ENCODE assay signal across 29 cellular contexts in genomic region chrX:9071031-9071650, GRCh38. TPM values are rescaled to one million over a fixed set of nuclear protein-coding genes. Genes with fewer than 3 reads are reported as not detected.
DNase-seq lines count a peak whose midpoint lies in the region; ATAC-seq, FAIRE-seq and TF ChIP-seq lines count a peak whose summit lies in the region.
"Had no signal": no experiment of that assay in that cellular context is flagged by ENCODE, and none has a peak within 500 bp of the region (broad histone marks: within the 10 kb centered on the region; RNA-seq: fewer than 3 reads in every experiment).

No MANE protein-coding gene starts in this region.

- BruUV-seq in IMR-90 (replicated peaks; lab: Mats Ljungman, UMichigan), result no TSS peak

- DNase-seq in IMR-90, result peak; percentile 44
- peak; percentile 36 for DNase-seq in astrocyte (ENCODE audit: low read depth)
- DNase-seq in foreskin keratinocyte, result peak in 1 of 2 donors; percentile 11
- DNase-seq in uterus, result no peak
- no peak for DNase-seq in AG08396 (ENCODE audit: low spot score)
- no peak for DNase-seq in sigmoid colon
- DNase-seq: activated CD4-positive, CD25-positive, alpha-beta regulatory T cell; activated CD8-positive, alpha-beta T cell treated with anti-CD3 and anti-CD28 coated beads for 36 hours; activated gamma-delta T cell; DMS79; gastrocnemius medialis; GOT3; MG63; NCI-H1417 treated with DMSO at 0.1 percent for 48 hours; NCI-H2107; NCI-H510A; occipital lobe; retina; SK-N-SH; stimulated activated CD4-positive, alpha-beta T cell treated with anti-CD3 and anti-CD28 coated beads, Interleukin-12 subunit alpha, Interleukin-12 subunit beta, amount 100 ng/mL, for 4 hours; stimulated activated naive CD8-positive, alpha-beta T cell treated with anti-CD3 and anti-CD28 coated beads, Interleukin-15, amount 100 ng/mL, for 72 hours; transverse colon had no signal

- H3K27me3 ChIP-seq in IMR-90 (ENCODE audit: control insufficient read depth, insufficient read depth, low read length) (no peaks in the 10 kb centered on the region), astrocyte (ENCODE audit: insufficient read depth, low read length) (no peaks in the 10 kb centered on the region), foreskin keratinocyte (peaks cover 8% of the 10 kb centered on the region), uterus (peaks cover 0 to 4% of the 10 kb centered on the region in 2 donors), sigmoid colon (no peaks in the 10 kb centered on the region)
- H3K27me3 ChIP-seq: cardiac muscle cell, gastrocnemius medialis, MG63, transverse colon had no signal

- no peak overlapping the region for H2BK20ac ChIP-seq in IMR-90 (ENCODE audit: low read depth, low read length)

- H3K9me3 Mint-ChIP-seq in astrocyte (ENCODE audit: unreplicated experiment), result no peaks in the 10 kb centered on the region
- H3K9me3 Mint-ChIP-seq: activated CD8-positive, alpha-beta T cell treated with anti-CD3 and anti-CD28 coated beads for 36 hours had no signal

- no peak overlapping the region for H3K4ac ChIP-seq in IMR-90 (ENCODE audit: low read depth, low read length)

- peak; percentile 98 for FAIRE-seq in astrocyte (lab: Jason Lieb, UNC)

- H3K9ac ChIP-seq in IMR-90 (ENCODE audit: low read depth, low read length) (no peak overlapping the region), astrocyte (ENCODE audit: low read length) (no peak overlapping the region)
- H3K9ac ChIP-seq: SK-N-SH had no signal

- in situ Hi-C loops in IMR-90 (cut with MboI; ENCODE audit: low sequenced_read_pairs), result no loop called here

- H2AK9ac ChIP-seq in IMR-90 (replicated peaks; ENCODE audit: low read depth, low read length, poor library complexity), result no peak overlapping the region

- TF ChIP-seq EP300 in sigmoid colon (IDR thresholded peaks at IDR 0.05), result no peak

- TF ChIP-seq RAD21 in IMR-90 (IDR thresholded peaks at IDR 0.05; ENCODE audit: low read length), result no peak

- H3K14ac ChIP-seq in IMR-90 (replicated peaks; ENCODE audit: low read depth, low read length), result no peak overlapping the region

- H3K27ac Mint-ChIP-seq in astrocyte (ENCODE audit: unreplicated experiment), result no peak overlapping the region
- H3K27ac Mint-ChIP-seq: activated CD8-positive, alpha-beta T cell treated with anti-CD3 and anti-CD28 coated beads for 36 hours; memory B cell had no signal

- no peak overlapping the region for H3K4me3 ChIP-seq in IMR-90 (ENCODE audit: insufficient read depth, low read depth, low read length)
- H3K4me3 ChIP-seq in astrocyte (ENCODE audit: insufficient read depth, low read depth, low read length), result no peak overlapping the region
- no peak overlapping the region for H3K4me3 ChIP-seq in uterus
- H3K4me3 ChIP-seq in sigmoid colon, result no peak overlapping the region
- H3K4me3 ChIP-seq: cardiac muscle cell, gastrocnemius medialis, MG63, transverse colon had no signal

- no peaks in the 10 kb centered on the region for H3K79me1 ChIP-seq in IMR-90 (ENCODE audit: low read depth in 1 of 2, low read length in 2 of 2)

- no peaks in the 10 kb centered on the region for H3K36me3 ChIP-seq in IMR-90 (ENCODE audit: control insufficient read depth, insufficient read depth, low read length)
- no peaks in the 10 kb centered on the region for H3K36me3 ChIP-seq in astrocyte (ENCODE audit: insufficient read depth, low read length)
- H3K36me3 ChIP-seq in uterus, result no peaks in the 10 kb centered on the region
- H3K36me3 ChIP-seq in sigmoid colon, result no peaks in the 10 kb centered on the region
- H3K36me3 ChIP-seq: cardiac muscle cell, gastrocnemius medialis, MG63, transverse colon had no signal

- no peaks in the 10 kb centered on the region for H3K9me3 ChIP-seq in IMR-90 (ENCODE audit: control insufficient read depth, insufficient read depth, low read length)
- no peaks in the 10 kb centered on the region for H3K9me3 ChIP-seq in astrocyte (ENCODE audit: insufficient read depth, low read depth, low read length)
- H3K9me3 ChIP-seq in uterus, result no peaks in the 10 kb centered on the region
- no peaks in the 10 kb centered on the region for H3K9me3 ChIP-seq in sigmoid colon
- H3K9me3 ChIP-seq: gastrocnemius medialis, MG63, SK-N-SH, transverse colon had no signal

- H4K20me1 ChIP-seq in IMR-90 (ENCODE audit: insufficient read depth, low read length) (no peaks in the 10 kb centered on the region), astrocyte (ENCODE audit: insufficient read depth, low read length) (no peaks in the 10 kb centered on the region)

- H3K23ac ChIP-seq in IMR-90 (ENCODE audit: low read depth, low read length), result no peak overlapping the region

- CTCF ChIA-PET in IMR-90 (lab: Yijun Ruan, JAX), result no interaction called here

- WGBS in IMR-90 (ENCODE audit: extremely low coverage in 2 of 2, insufficient read length in 1 of 2), 2 experiments, result no CpG with 5 or more reads among the region's 4 CpGs
- 72 to 87% methylated on average over 4 of the region's 4 CpGs for WGBS in sigmoid colon, 2 donors

- no peak overlapping the region for H3K4me3 Mint-ChIP-seq in astrocyte (ENCODE audit: unreplicated experiment)
- H3K4me3 Mint-ChIP-seq: activated CD8-positive, alpha-beta T cell treated with anti-CD3 and anti-CD28 coated beads for 36 hours; memory B cell; stimulated activated naive CD8-positive, alpha-beta T cell treated with anti-CD3 and anti-CD28 coated beads, Interleukin-15, amount 100 ng/mL, for 72 hours had no signal

- no peak overlapping the region for H2AK5ac ChIP-seq in IMR-90 (ENCODE audit: low read depth, low read length)

- no peak overlapping the region for H4K8ac ChIP-seq in IMR-90 (ENCODE audit: low read depth in 2 of 2, low read length in 2 of 2)

- no peak overlapping the region for H4K91ac ChIP-seq in IMR-90 (ENCODE audit: insufficient read depth, low read depth, low read length)

- TF ChIP-seq POLR2A in IMR-90 (IDR thresholded peaks at IDR 0.05; ENCODE audit: low read depth, low read length) (no peak), uterus (IDR thresholded peaks at IDR 0.05) (no peak), sigmoid colon (IDR thresholded peaks at IDR 0.05) (no peak)

- H3K27me3 Mint-ChIP-seq in astrocyte (ENCODE audit: low read depth, unreplicated experiment), result peaks cover 4% of the 10 kb centered on the region
- H3K27me3 Mint-ChIP-seq: stimulated activated naive CD8-positive, alpha-beta T cell treated with anti-CD3 and anti-CD28 coated beads, Interleukin-15, amount 100 ng/mL, for 72 hours had no signal

- no peak overlapping the region for H2BK5ac ChIP-seq in IMR-90 (ENCODE audit: low read depth, low read length, poor library complexity, severe bottlenecking)

- H3K56ac ChIP-seq in IMR-90 (ENCODE audit: extremely low read depth, insufficient read depth, low read length), result no peak overlapping the region

- no peak overlapping the region for H4K5ac ChIP-seq in IMR-90 (ENCODE audit: low read depth, low read length)

- H3K79me2 ChIP-seq in astrocyte (ENCODE audit: insufficient read depth, low read length), result no peaks in the 10 kb centered on the region

- intact Hi-C loops in IMR-90 (cut with micrococcal nuclease), result no loop called here
- intact Hi-C loops in uterus (cut with DNase I; ENCODE audit: low total_unique reads), result no loop called here
- intact Hi-C loops in sigmoid colon (cut with DNase I), result no loop called here

- no peak overlapping the region for H3K18ac ChIP-seq in IMR-90 (ENCODE audit: low read depth, low read length)

- H2AFZ ChIP-seq in IMR-90 (replicated peaks; ENCODE audit: low read length, poor library complexity), result no peak overlapping the region
- no peak overlapping the region for H2AFZ ChIP-seq in astrocyte (ENCODE audit: low read depth, low read length)

- ATAC-seq in IMR-90 (ENCODE audit: low read depth), result no peak
- peak; percentile 20 for ATAC-seq in foreskin keratinocyte
- no peak for ATAC-seq in GM19395 (IDR thresholded peaks at IDR 0.05; ENCODE audit: unreplicated experiment)
- no peak for ATAC-seq in HG03571 (IDR thresholded peaks at IDR 0.05; ENCODE audit: unreplicated experiment)
- ATAC-seq: activated CD8-positive, alpha-beta T cell treated with anti-CD3 and anti-CD28 coated beads for 36 hours; gastrocnemius medialis; Panc1; stimulated activated naive CD8-positive, alpha-beta T cell treated with anti-CD3 and anti-CD28 coated beads, Interleukin-15, amount 100 ng/mL, for 72 hours had no signal

- no peak overlapping the region for H2BK120ac ChIP-seq in IMR-90 (ENCODE audit: low read depth, low read length)

- no peak overlapping the region for H3K27ac ChIP-seq in IMR-90 (ENCODE audit: insufficient read depth, low read length)
- no peak overlapping the region for H3K27ac ChIP-seq in astrocyte (ENCODE audit: low read depth, low read length)
- no peak overlapping the region for H3K27ac ChIP-seq in foreskin keratinocyte
- H3K27ac ChIP-seq in uterus, result peak overlapping the region; percentile 61 to 69
- no peak overlapping the region for H3K27ac ChIP-seq in sigmoid colon
- H3K27ac ChIP-seq: cardiac muscle cell, gastrocnemius medialis, transverse colon had no signal

- peaks cover 2% of the 10 kb centered on the region for H3K4me1 Mint-ChIP-seq in astrocyte (ENCODE audit: low read depth, unreplicated experiment)
- H3K4me1 Mint-ChIP-seq: stimulated activated naive CD8-positive, alpha-beta T cell treated with anti-CD3 and anti-CD28 coated beads, Interleukin-15, amount 100 ng/mL, for 72 hours had no signal

- no peaks in the 10 kb centered on the region for H3K36me3 Mint-ChIP-seq in astrocyte (ENCODE audit: low read depth, unreplicated experiment)
- H3K36me3 Mint-ChIP-seq: memory B cell had no signal

- no peak overlapping the region for H2BK15ac ChIP-seq in IMR-90 (ENCODE audit: low read depth, low read length)

- no peak overlapping the region for H3K4me2 ChIP-seq in IMR-90 (ENCODE audit: low read depth, low read length)
- H3K4me2 ChIP-seq in astrocyte (ENCODE audit: low read length), result peak overlapping the region; percentile 33
- H3K4me2 ChIP-seq: SK-N-SH had no signal

- POLR2A ChIA-PET in IMR-90 (lab: Charles Lee; ENCODE audit: unreplicated experiment), result no interaction called here

- H3K4me1 ChIP-seq in IMR-90 (ENCODE audit: control insufficient read depth, insufficient read depth, low read length) (peaks cover 2% of the 10 kb centered on the region; the same call in 1 of the 2 replicates), astrocyte (ENCODE audit: insufficient read depth, low read length) (no peaks in the 10 kb centered on the region), foreskin keratinocyte (no peaks in the 10 kb centered on the region), uterus (no peaks in the 10 kb centered on the region), sigmoid colon (peaks cover 0 to 4% (median 0%) of the 10 kb centered on the region in 4 donors)
- H3K4me1 ChIP-seq: gastrocnemius medialis, transverse colon had no signal

- TF ChIP-seq CTCF in IMR-90 (conservative IDR thresholded peaks at IDR 0.05; ENCODE audit: low read depth, low read length) (no peak), astrocyte (IDR thresholded peaks at IDR 0.05; ENCODE audit: insufficient read depth, low read depth, low read length) (no peak), foreskin keratinocyte (conservative IDR thresholded peaks at IDR 0.05) (no peak), uterus (IDR thresholded peaks at IDR 0.05) (no peak), sigmoid colon (IDR thresholded peaks at IDR 0.05) (no peak)

- dilution Hi-C loops in IMR-90 (cut with HindIII; ENCODE audit: low sequenced_read_pairs, unreplicated experiment), result no loop called here

- no peaks in the 10 kb centered on the region for H3K9me1 ChIP-seq in IMR-90 (ENCODE audit: insufficient read depth, low read length)

RNA-seq across cellular contexts. Expression of gene FAM9B, which starts 37.2 kb away (rescaled TPM):
- total RNA-seq in IMR-90 (2012; rRNA removed) (not detected in 2 replicates), astrocyte (not detected in 2 replicates), foreskin keratinocyte (not detected in 2 replicates), uterus (1 to 10 TPM in 3 of 4 donors, under 1 TPM in 1; 0.62 to 4.4 (median 2.2) TPM), sigmoid colon (not detected)
- polyA plus RNA-seq in IMR-90 (2012; rRNA removed) (not detected in 2 replicates), foreskin keratinocyte (not detected in 2 replicates), sigmoid colon (not detected)
- polyA plus RNA-seq in IMR-90 (2012; cell fraction: cytosol; rRNA removed), result not detected in 2 replicates
- polyA plus RNA-seq in IMR-90 (2012; cell fraction: nucleus; rRNA removed; ENCODE audit: low replicate concordance), result not detected in 2 replicates
- total RNA-seq: activated CD8-positive, alpha-beta T cell treated with anti-CD3 and anti-CD28 coated beads for 36 hours; cardiac muscle cell; dermis microvascular lymphatic vessel endothelial cell; gastrocnemius medialis; kidney epithelial cell; occipital lobe; transverse colon had no signal
- polyA plus RNA-seq: cardiac muscle cell had no signal

Comparison
In these comparisons a context has a peak if more than half of its experiments do, and no peak if none do; other contexts are left out.
1. DNase-seq: peak in IMR-90 (single experiment) and astrocyte (single experiment); none in uterus (0 of 2), AG08396 (single experiment) and sigmoid colon (single experiment).
2. H3K27ac ChIP-seq: peak in uterus (2 of 2); none in IMR-90 (single experiment), astrocyte (single experiment), foreskin keratinocyte (single experiment) and sigmoid colon (0 of 4).